Comparison of ENCODE assay signal across 8 cellular contexts in genomic region chr9:75088646-75089368, GRCh38. TPM values are rescaled to one million over a fixed set of nuclear protein-coding genes. Genes with fewer than 3 reads are reported as not detected.
DNase-seq lines count a peak whose midpoint lies in the region; ATAC-seq and TF ChIP-seq lines count a peak whose summit lies in the region.

No MANE protein-coding gene starts in this region.

- peaks cover 24% of the 10 kb centered on the region for H3K4me1 ChIP-seq in HUES6 (ENCODE audit: control insufficient read depth, insufficient read depth, low read length)
- peaks cover 18% of the 10 kb centered on the region for H3K4me1 ChIP-seq in SJSA1 (replicated peaks)
- peaks cover 2% of the 10 kb centered on the region; the same call in 1 of the 2 replicates for H3K4me1 ChIP-seq in iPS DF 6.9 (ENCODE audit: control insufficient read depth, insufficient read depth, low read length)
- peaks cover 0 to 20% of the 10 kb centered on the region in 2 donors for H3K4me1 ChIP-seq in gastrocnemius medialis

- H3K4me3 ChIP-seq in HUES6 (ENCODE audit: low read depth, low read length) (peak overlapping the region; percentile 81), SJSA1 (peak overlapping the region; percentile 90), brain microvascular endothelial cell (ENCODE audit: low read depth, low read length) (peak overlapping the region; percentile 87), iPS DF 6.9 (ENCODE audit: low read length) (peak overlapping the region; percentile 71; the same call in 1 of the 2 replicates), gastrocnemius medialis (peak overlapping the region; percentile 79 to 97 (median 90))

- intact Hi-C loops in gastrocnemius medialis (cut with DNase I; ENCODE audit: low total_unique reads) = loop anchor here (1.0 to 10.0 kb wide), 3 partner anchors 61 to 1306 kb away; partner anchors contain the start of genes C9orf40, CARNMT1 and RFK

- H3K27me3 ChIP-seq in HUES6 (ENCODE audit: control insufficient read depth, insufficient read depth, low read length) (peaks cover 4% of the 10 kb centered on the region; the same call in 1 of the 2 replicates), SJSA1 (replicated peaks) (no peaks in the 10 kb centered on the region), brain microvascular endothelial cell (replicated peaks) (no peaks in the 10 kb centered on the region), iPS DF 6.9 (ENCODE audit: control insufficient read depth, insufficient read depth, low read length) (no peaks in the 10 kb centered on the region), gastrocnemius medialis (no peaks in the 10 kb centered on the region)

- no peak for TF ChIP-seq POLR2A in gastrocnemius medialis (IDR thresholded peaks at IDR 0.05)

- peak; percentile 63 for TF ChIP-seq CTCF in brain microvascular endothelial cell (IDR thresholded peaks at IDR 0.05; ENCODE audit: low read depth, low read length, missing control alignments)
- TF ChIP-seq CTCF in gastrocnemius medialis (IDR thresholded peaks at IDR 0.05 in 4 of 5, conservative IDR thresholded peaks at IDR 0.05 in 1 of 5) = peak in 4 of 5 experiments; percentile 18 to 54 (median 44)

- H3K36me3 ChIP-seq in HUES6 (ENCODE audit: control insufficient read depth, insufficient read depth, low read length) = no peaks in the 10 kb centered on the region
- H3K36me3 ChIP-seq in SJSA1 = peaks cover 6% of the 10 kb centered on the region
- H3K36me3 ChIP-seq in brain microvascular endothelial cell (replicated peaks) = no peaks in the 10 kb centered on the region
- no peaks in the 10 kb centered on the region for H3K36me3 ChIP-seq in iPS DF 6.9 (ENCODE audit: control insufficient read depth, insufficient read depth, low read length)
- H3K36me3 ChIP-seq in gastrocnemius medialis = no peaks in the 10 kb centered on the region

- peak; percentile 33 for ATAC-seq in GM21619 (IDR thresholded peaks at IDR 0.05; ENCODE audit: unreplicated experiment)
- peak; percentile 12 to 23 for ATAC-seq in gastrocnemius medialis

- peak; percentile 4 for DNase-seq in NCI-H1436 treated with DMSO at 0.1 percent for 48 hours (lab: John Stamatoyannopoulos, UW)
- DNase-seq in NCI-H1436 (lab: John Stamatoyannopoulos, UW) = no peak
- DNase-seq in SJSA1 (ENCODE audit: low read depth in 1 of 2, low spot score in 2 of 2) = peak; percentile 48 to 53
- peak; percentile 47 for DNase-seq in brain microvascular endothelial cell
- no peak for DNase-seq in iPS DF 6.9 (ENCODE audit: low read depth, low spot score)
- peak; percentile 25 to 51 for DNase-seq in gastrocnemius medialis

- H3K9me3 ChIP-seq in HUES6 (ENCODE audit: control insufficient read depth, insufficient read depth, low read depth, low read length) (no peaks in the 10 kb centered on the region), SJSA1 (replicated peaks) (no peaks in the 10 kb centered on the region), iPS DF 6.9 (ENCODE audit: control insufficient read depth, insufficient read depth, low read length) (no peaks in the 10 kb centered on the region), gastrocnemius medialis (no peaks in the 10 kb centered on the region)

- in situ Hi-C loops in brain microvascular endothelial cell (cut with HindIII; ENCODE audit: low pct_ligation_motif_present, low sequenced_read_pairs) = no loop called here
- in situ Hi-C loops in gastrocnemius medialis (cut with MboI; ENCODE audit: low sequenced_read_pairs in 4 of 4) = loop anchor here in 1 of 4 donors (10.0 kb wide), 1 partner anchor 64 kb away; the partner anchor contains the start of gene CARNMT1

- peak overlapping the region; percentile 64 for H3K9ac ChIP-seq in HUES6 (ENCODE audit: low read length)

- WGBS in iPS DF 6.9 (ENCODE audit: insufficient coverage, insufficient read length) = no CpG with 5 or more reads among the region's 43 CpGs

- H3K27ac ChIP-seq in HUES6 (ENCODE audit: low read depth, low read length) (no peak overlapping the region), SJSA1 (peak overlapping the region; percentile 67), brain microvascular endothelial cell (peak overlapping the region; percentile 49), iPS DF 6.9 (ENCODE audit: low read length) (no peak overlapping the region), gastrocnemius medialis (peak overlapping the region; percentile 89 to 99 (median 94))

RNA-seq across cellular contexts. Expression of gene OSTF1, which starts 0.5 kb away (rescaled TPM):
- total RNA-seq in SJSA1 (2014; rRNA removed; shearing (Covaris generic)) = 40.2 and 54.9 TPM in 2 replicates
- total RNA-seq in gastrocnemius medialis = 1 to 10 TPM; 5.2 to 9.8 (median 6.2) TPM

RNA-seq across cellular contexts. Expression of gene NMRK1, which starts 0.9 kb away (rescaled TPM):
- 9.8 and 14.1 TPM in 2 replicates for total RNA-seq in SJSA1 (2014; rRNA removed; shearing (Covaris generic))
- total RNA-seq in gastrocnemius medialis = 10 to 100 TPM; 10.5 to 20.6 (median 18.6) TPM

Comparison
In these comparisons a context has a peak if more than half of its experiments do, and no peak if none do; other contexts are left out.
1. DNase-seq: peak in NCI-H1436 treated with DMSO at 0.1 percent for 48 hours (single experiment), SJSA1 (2 of 2), brain microvascular endothelial cell (single experiment) and gastrocnemius medialis (2 of 2); none in NCI-H1436 (single experiment) and iPS DF 6.9 (single experiment).
2. H3K27ac ChIP-seq: peak in SJSA1 (single experiment), brain microvascular endothelial cell (single experiment) and gastrocnemius medialis (4 of 4); none in HUES6 (single experiment) and iPS DF 6.9 (single experiment).
3. Peak in every context shown above with its lines, with median percentiles within 50 percentile points of each other: H3K4me3 ChIP-seq.